ENCODE assay signal across 13 cellular contexts in the genomic region with DNA sequence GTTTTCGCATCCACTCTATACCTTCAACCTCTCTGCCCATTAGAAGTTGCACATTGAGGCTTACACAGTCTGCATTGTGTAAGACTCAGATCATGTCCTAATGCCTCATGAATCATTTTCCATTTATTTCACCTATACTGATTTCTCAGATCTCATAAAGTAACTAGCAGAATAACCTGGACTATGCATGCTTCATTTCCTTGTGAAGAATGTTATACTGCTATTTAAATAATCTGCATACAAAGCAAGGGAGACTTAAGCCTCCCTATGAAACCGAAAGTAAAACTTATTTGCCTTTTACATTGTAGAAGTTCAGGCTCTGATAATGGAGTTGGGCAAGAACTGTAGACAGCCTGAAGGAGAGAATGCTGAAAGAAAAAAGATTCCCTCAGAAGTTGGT.
DNase-seq lines count a peak whose midpoint lies in the region; ATAC-seq and TF ChIP-seq lines count a peak whose summit lies in the region.
"Had no signal": no experiment of that assay in that cellular context is flagged by ENCODE, and none has a peak within 500 bp of the region (broad histone marks: within the 10 kb centered on the region; RNA-seq: fewer than 3 reads in every experiment).

No MANE protein-coding gene starts in this region.

- no peaks in the 10 kb centered on the region for H3K36me3 Mint-ChIP-seq in CD4-positive, alpha-beta T cell (ENCODE audit: low read depth)
- no peaks in the 10 kb centered on the region for H3K36me3 Mint-ChIP-seq in central memory CD8-positive, alpha-beta T cell (ENCODE audit: insufficient read depth)
- no peaks in the 10 kb centered on the region for H3K36me3 Mint-ChIP-seq in naive thymus-derived CD4-positive, alpha-beta T cell

- TF ChIP-seq CTCF in CD4-positive, alpha-beta T cell (IDR thresholded peaks at IDR 0.05), result no peak

- H3K9me3 Mint-ChIP-seq in CD4-positive, alpha-beta T cell, result peaks cover 2% of the 10 kb centered on the region
- H3K9me3 Mint-ChIP-seq in central memory CD8-positive, alpha-beta T cell, result peaks cover 6% of the 10 kb centered on the region
- peaks cover 0 to 10% (median 5%) of the 10 kb centered on the region in 11 donors for H3K9me3 Mint-ChIP-seq in naive thymus-derived CD4-positive, alpha-beta T cell

- DNase-seq in CD4-positive, alpha-beta T cell, result no peak
- DNase-seq in MV-4-11 (lab: John Stamatoyannopoulos, UW) (peak; percentile 65), OCI-M2 (lab: John Stamatoyannopoulos, UW; ENCODE audit: unreplicated experiment) (no peak), NOMO-1 treated with DMSO at 0.1 percent for 48 hours (lab: John Stamatoyannopoulos, UW; ENCODE audit: unreplicated experiment) (no peak), NCI-H446 (lab: John Stamatoyannopoulos, UW) (no peak)
- no peak for DNase-seq in central memory CD8-positive, alpha-beta T cell (ENCODE audit: low spot score in 2 of 2)
- DNase-seq in naive thymus-derived CD4-positive, alpha-beta T cell, result no peak
- DNase-seq: caudate nucleus, foreskin melanocyte, NCI-H187 treated with DMSO at 0.1 percent for 48 hours, upper lobe of left lung had no signal

- H3K27ac ChIP-seq in CD4-positive, alpha-beta T cell (ENCODE audit: low read depth, low read length), result no peak overlapping the region
- H3K27ac ChIP-seq in naive thymus-derived CD4-positive, alpha-beta T cell (ENCODE audit: low read depth, low read length), result no peak overlapping the region
- H3K27ac ChIP-seq: SJSA1, upper lobe of left lung had no signal

- POLR2A ChIA-PET in CD4-positive, alpha-beta T cell (lab: Charles Lee), result no interaction called here
- POLR2A ChIA-PET in naive thymus-derived CD4-positive, alpha-beta T cell (lab: Charles Lee), result no interaction called here

- H3K4me3 ChIP-seq in naive thymus-derived CD4-positive, alpha-beta T cell (ENCODE audit: low read length), result peak overlapping the region; percentile 39
- H3K4me3 ChIP-seq: SJSA1 had no signal

- no peak overlapping the region for H3K27ac Mint-ChIP-seq in CD4-positive, alpha-beta T cell
- peak overlapping the region; percentile 20 for H3K27ac Mint-ChIP-seq in central memory CD8-positive, alpha-beta T cell (ENCODE audit: low read depth)
- H3K27ac Mint-ChIP-seq in naive thymus-derived CD4-positive, alpha-beta T cell, result peak overlapping the region in 1 of 9 donors; percentile 37

- no peaks in the 10 kb centered on the region for H3K36me3 ChIP-seq in naive thymus-derived CD4-positive, alpha-beta T cell (ENCODE audit: control insufficient read depth in 2 of 3, insufficient read depth in 3 of 3, low read length in 3 of 3)
- H3K36me3 ChIP-seq: SJSA1, upper lobe of left lung had no signal

- peak overlapping the region; percentile 52 for H3K4me3 Mint-ChIP-seq in CD4-positive, alpha-beta T cell
- peak overlapping the region; percentile 31 for H3K4me3 Mint-ChIP-seq in central memory CD8-positive, alpha-beta T cell
- H3K4me3 Mint-ChIP-seq in naive thymus-derived CD4-positive, alpha-beta T cell, result peak overlapping the region in 9 of 10 donors; percentile 14 to 73 (median 57)

- CTCF ChIA-PET in CD4-positive, alpha-beta T cell (lab: Charles Lee), result no interaction called here
- CTCF ChIA-PET in naive thymus-derived CD4-positive, alpha-beta T cell (lab: Charles Lee), result no interaction called here

- no peak for ATAC-seq in CD4-positive, alpha-beta T cell (ENCODE audit: poor library complexity)
- no peak for ATAC-seq in central memory CD8-positive, alpha-beta T cell (replicated peaks; ENCODE audit: extremely low read depth, poor library complexity, severe bottlenecking)
- ATAC-seq in naive thymus-derived CD4-positive, alpha-beta T cell, result no peak
- ATAC-seq in GM18907 (IDR thresholded peaks at IDR 0.05; ENCODE audit: unreplicated experiment), result no peak

- no peaks in the 10 kb centered on the region for H3K27me3 ChIP-seq in CD4-positive, alpha-beta T cell (ENCODE audit: control insufficient read depth, insufficient read depth, low read length)
- H3K27me3 ChIP-seq in naive thymus-derived CD4-positive, alpha-beta T cell (ENCODE audit: control insufficient read depth in 2 of 2, insufficient read depth in 2 of 2, low read length in 2 of 2), result no peaks in the 10 kb centered on the region
- H3K27me3 ChIP-seq: SJSA1, upper lobe of left lung had no signal

- peaks cover 15% of the 10 kb centered on the region for H3K4me1 Mint-ChIP-seq in CD4-positive, alpha-beta T cell (ENCODE audit: low read depth)
- H3K4me1 Mint-ChIP-seq in central memory CD8-positive, alpha-beta T cell, result peaks cover 20% of the 10 kb centered on the region
- H3K4me1 Mint-ChIP-seq in naive thymus-derived CD4-positive, alpha-beta T cell, result peaks cover 5 to 27% (median 19%) of the 10 kb centered on the region in 7 donors

- H3K4me1 ChIP-seq in naive thymus-derived CD4-positive, alpha-beta T cell (ENCODE audit: control insufficient read depth in 2 of 2, insufficient read depth in 2 of 2, low read length in 2 of 2), result no peaks in the 10 kb centered on the region
- H3K4me1 ChIP-seq: SJSA1 had no signal

- H3K27me3 Mint-ChIP-seq in CD4-positive, alpha-beta T cell, result no peaks in the 10 kb centered on the region
- H3K27me3 Mint-ChIP-seq in central memory CD8-positive, alpha-beta T cell, result no peaks in the 10 kb centered on the region
- peaks cover 0 to 4% (median 0%) of the 10 kb centered on the region in 5 donors for H3K27me3 Mint-ChIP-seq in naive thymus-derived CD4-positive, alpha-beta T cell

- no peaks in the 10 kb centered on the region for H3K9me3 ChIP-seq in CD4-positive, alpha-beta T cell (ENCODE audit: control insufficient read depth, low read length)
- no peaks in the 10 kb centered on the region for H3K9me3 ChIP-seq in naive thymus-derived CD4-positive, alpha-beta T cell (ENCODE audit: control insufficient read depth in 2 of 3, low read length in 3 of 3)
- H3K9me3 ChIP-seq: SJSA1, upper lobe of left lung had no signal

- intact Hi-C loops in CD4-positive, alpha-beta T cell (cut with DNase I, micrococcal nuclease), result no loop called here
- intact Hi-C loops in naive thymus-derived CD4-positive, alpha-beta T cell (cut with micrococcal nuclease), result no loop called here
